ENCODE assay signal across 16 cellular contexts in genomic region chr1:173113015-173113741, GRCh38.
DNase-seq lines count a peak whose midpoint lies in the region; ATAC-seq and TF ChIP-seq lines count a peak whose summit lies in the region.
"Had no signal": no experiment of that assay in that cellular context is flagged by ENCODE, and none has a peak within 500 bp of the region (broad histone marks: within the 10 kb centered on the region; RNA-seq: fewer than 3 reads in every experiment).

No MANE protein-coding gene starts in this region.

- H3K4me1 ChIP-seq in ACC112 (ENCODE audit: control insufficient read depth, insufficient read depth, low read length, unreplicated experiment): peaks cover 11% of the 10 kb centered on the region
- no peaks in the 10 kb centered on the region for H3K4me1 ChIP-seq in sigmoid colon
- H3K4me1 ChIP-seq: BE2C, tibial nerve had no signal

- no peak for TF ChIP-seq POLR2A in sigmoid colon (IDR thresholded peaks at IDR 0.05)

- peak; percentile 81 for DNase-seq in HCEC 1CT
- peak; percentile 3 for DNase-seq in T1000 (lab: John Stamatoyannopoulos, UW)
- DNase-seq in fibroblast of pulmonary artery (ENCODE audit: low read depth): peak; percentile 40
- no peak for DNase-seq in central memory CD4-positive, alpha-beta T cell
- DNase-seq in sigmoid colon: no peak
- DNase-seq in GM03348 (ENCODE audit: low spot score): no peak
- DNase-seq: activated CD8-positive, alpha-beta memory T cell treated with anti-CD3 and anti-CD28 coated beads, Interleukin-2, amount 50 U/mL, for 4 hours; BE2C; cerebellar nuclear complex; DMS79 treated with DMSO at 0.1 percent for 48 hours; midbrain had no signal

- intact Hi-C loops in sigmoid colon (cut with DNase I): no loop called here

- peak overlapping the region; percentile 39; the same call in 1 of the 2 replicates for H3K27ac ChIP-seq in ACC112 (ENCODE audit: low read depth, low read length)
- no peak overlapping the region for H3K27ac ChIP-seq in sigmoid colon
- H3K27ac ChIP-seq: tibial nerve, VCaP had no signal

- no peak for ATAC-seq in GM21825 (IDR thresholded peaks at IDR 0.05; ENCODE audit: unreplicated experiment)
- ATAC-seq: activated naive CD4-positive, alpha-beta T cell treated with anti-CD3 and anti-CD28 coated beads, Interleukin-2, amount 50 U/mL, for 72 hours had no signal

- 93% methylated on average over 3 of the region's 3 CpGs for WGBS in sigmoid colon, 2 donors

- H3K27me3 ChIP-seq in ACC112 (ENCODE audit: insufficient read depth, low read length) (no peaks in the 10 kb centered on the region), sigmoid colon (no peaks in the 10 kb centered on the region)
- H3K27me3 ChIP-seq: BE2C, tibial nerve had no signal

- H3K9me3 ChIP-seq in sigmoid colon: no peaks in the 10 kb centered on the region
- H3K9me3 ChIP-seq: BE2C had no signal

- TF ChIP-seq CTCF in fibroblast of pulmonary artery (IDR thresholded peaks at IDR 0.05; ENCODE audit: low read length, missing control alignments): no peak
- TF ChIP-seq CTCF in sigmoid colon (IDR thresholded peaks at IDR 0.05): no peak

- TF ChIP-seq EP300 in sigmoid colon (IDR thresholded peaks at IDR 0.05): no peak

- H3K36me3 ChIP-seq in ACC112 (ENCODE audit: insufficient read depth, low read length): no peaks in the 10 kb centered on the region
- no peaks in the 10 kb centered on the region for H3K36me3 ChIP-seq in sigmoid colon
- H3K36me3 ChIP-seq: BE2C, tibial nerve had no signal

- H2AFZ ChIP-seq in ACC112 (ENCODE audit: low read length, unreplicated experiment): peak overlapping the region; percentile 47

- no peaks in the 10 kb centered on the region for H3K79me2 ChIP-seq in ACC112 (ENCODE audit: control insufficient read depth, insufficient read depth, low read length, unreplicated experiment)

- H3K4me3 ChIP-seq in ACC112 (ENCODE audit: low read depth, low read length): no peak overlapping the region
- H3K4me3 ChIP-seq in fibroblast of pulmonary artery (replicated peaks; ENCODE audit: low read depth, low read length): no peak overlapping the region
- no peak overlapping the region for H3K4me3 ChIP-seq in sigmoid colon
- H3K4me3 ChIP-seq: tibial nerve had no signal

Comparison
In these comparisons a context has a peak if more than half of its experiments do, and no peak if none do; other contexts are left out.
1. DNase-seq: peak in HCEC 1CT (single experiment), T1000 (single experiment) and fibroblast of pulmonary artery (single experiment); none in central memory CD4-positive, alpha-beta T cell (single experiment), sigmoid colon (single experiment) and GM03348 (single experiment).